ENCODE assay signal across 1 cellular context in genomic region chr10:93812664-93813338, GRCh38.
TF ChIP-seq lines count a peak whose summit lies in the region.

No MANE protein-coding gene starts in this region.

TF ChIP-seq in H1, 55 proteins besides CTCF, POLR2A, EP300 and RAD21:
- TF ChIP-seq JUN (IDR thresholded peaks at IDR 0.05; ENCODE audit: low read depth, low read length) (no peak), SUZ12 (IDR thresholded peaks at IDR 0.05; ENCODE audit: low read length) (no peak), SAP30 (IDR thresholded peaks at IDR 0.05; ENCODE audit: insufficient read depth, insufficient replicate concordance, low read length) (no peak), SIX5 (IDR thresholded peaks at IDR 0.05; ENCODE audit: low read depth, low read length) (no peak), MAFK (IDR thresholded peaks at IDR 0.05; ENCODE audit: low read depth, low read length) (no peak), FOSL1 (IDR thresholded peaks at IDR 0.05; ENCODE audit: insufficient read depth, low read depth, low read length) (no peak), RXRA (IDR thresholded peaks at IDR 0.05; ENCODE audit: insufficient read depth, low read depth, low read length) (no peak), RNF2 (IDR thresholded peaks at IDR 0.05; ENCODE audit: borderline replicate concordance, low read depth, low read length, missing control alignments, poor library complexity, severe bottlenecking) (no peak)
- TF ChIP-seq, protein P1, sequence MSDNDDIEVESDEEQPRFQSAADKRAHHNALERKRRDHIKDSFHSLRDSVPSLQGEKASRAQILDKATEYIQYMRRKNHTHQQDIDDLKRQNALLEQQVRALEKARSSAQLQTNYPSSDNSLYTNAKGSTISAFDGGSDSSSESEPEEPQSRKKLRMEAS (IDR thresholded peaks at IDR 0.05) = no peak
- TF ChIP-seq, protein P2, sequence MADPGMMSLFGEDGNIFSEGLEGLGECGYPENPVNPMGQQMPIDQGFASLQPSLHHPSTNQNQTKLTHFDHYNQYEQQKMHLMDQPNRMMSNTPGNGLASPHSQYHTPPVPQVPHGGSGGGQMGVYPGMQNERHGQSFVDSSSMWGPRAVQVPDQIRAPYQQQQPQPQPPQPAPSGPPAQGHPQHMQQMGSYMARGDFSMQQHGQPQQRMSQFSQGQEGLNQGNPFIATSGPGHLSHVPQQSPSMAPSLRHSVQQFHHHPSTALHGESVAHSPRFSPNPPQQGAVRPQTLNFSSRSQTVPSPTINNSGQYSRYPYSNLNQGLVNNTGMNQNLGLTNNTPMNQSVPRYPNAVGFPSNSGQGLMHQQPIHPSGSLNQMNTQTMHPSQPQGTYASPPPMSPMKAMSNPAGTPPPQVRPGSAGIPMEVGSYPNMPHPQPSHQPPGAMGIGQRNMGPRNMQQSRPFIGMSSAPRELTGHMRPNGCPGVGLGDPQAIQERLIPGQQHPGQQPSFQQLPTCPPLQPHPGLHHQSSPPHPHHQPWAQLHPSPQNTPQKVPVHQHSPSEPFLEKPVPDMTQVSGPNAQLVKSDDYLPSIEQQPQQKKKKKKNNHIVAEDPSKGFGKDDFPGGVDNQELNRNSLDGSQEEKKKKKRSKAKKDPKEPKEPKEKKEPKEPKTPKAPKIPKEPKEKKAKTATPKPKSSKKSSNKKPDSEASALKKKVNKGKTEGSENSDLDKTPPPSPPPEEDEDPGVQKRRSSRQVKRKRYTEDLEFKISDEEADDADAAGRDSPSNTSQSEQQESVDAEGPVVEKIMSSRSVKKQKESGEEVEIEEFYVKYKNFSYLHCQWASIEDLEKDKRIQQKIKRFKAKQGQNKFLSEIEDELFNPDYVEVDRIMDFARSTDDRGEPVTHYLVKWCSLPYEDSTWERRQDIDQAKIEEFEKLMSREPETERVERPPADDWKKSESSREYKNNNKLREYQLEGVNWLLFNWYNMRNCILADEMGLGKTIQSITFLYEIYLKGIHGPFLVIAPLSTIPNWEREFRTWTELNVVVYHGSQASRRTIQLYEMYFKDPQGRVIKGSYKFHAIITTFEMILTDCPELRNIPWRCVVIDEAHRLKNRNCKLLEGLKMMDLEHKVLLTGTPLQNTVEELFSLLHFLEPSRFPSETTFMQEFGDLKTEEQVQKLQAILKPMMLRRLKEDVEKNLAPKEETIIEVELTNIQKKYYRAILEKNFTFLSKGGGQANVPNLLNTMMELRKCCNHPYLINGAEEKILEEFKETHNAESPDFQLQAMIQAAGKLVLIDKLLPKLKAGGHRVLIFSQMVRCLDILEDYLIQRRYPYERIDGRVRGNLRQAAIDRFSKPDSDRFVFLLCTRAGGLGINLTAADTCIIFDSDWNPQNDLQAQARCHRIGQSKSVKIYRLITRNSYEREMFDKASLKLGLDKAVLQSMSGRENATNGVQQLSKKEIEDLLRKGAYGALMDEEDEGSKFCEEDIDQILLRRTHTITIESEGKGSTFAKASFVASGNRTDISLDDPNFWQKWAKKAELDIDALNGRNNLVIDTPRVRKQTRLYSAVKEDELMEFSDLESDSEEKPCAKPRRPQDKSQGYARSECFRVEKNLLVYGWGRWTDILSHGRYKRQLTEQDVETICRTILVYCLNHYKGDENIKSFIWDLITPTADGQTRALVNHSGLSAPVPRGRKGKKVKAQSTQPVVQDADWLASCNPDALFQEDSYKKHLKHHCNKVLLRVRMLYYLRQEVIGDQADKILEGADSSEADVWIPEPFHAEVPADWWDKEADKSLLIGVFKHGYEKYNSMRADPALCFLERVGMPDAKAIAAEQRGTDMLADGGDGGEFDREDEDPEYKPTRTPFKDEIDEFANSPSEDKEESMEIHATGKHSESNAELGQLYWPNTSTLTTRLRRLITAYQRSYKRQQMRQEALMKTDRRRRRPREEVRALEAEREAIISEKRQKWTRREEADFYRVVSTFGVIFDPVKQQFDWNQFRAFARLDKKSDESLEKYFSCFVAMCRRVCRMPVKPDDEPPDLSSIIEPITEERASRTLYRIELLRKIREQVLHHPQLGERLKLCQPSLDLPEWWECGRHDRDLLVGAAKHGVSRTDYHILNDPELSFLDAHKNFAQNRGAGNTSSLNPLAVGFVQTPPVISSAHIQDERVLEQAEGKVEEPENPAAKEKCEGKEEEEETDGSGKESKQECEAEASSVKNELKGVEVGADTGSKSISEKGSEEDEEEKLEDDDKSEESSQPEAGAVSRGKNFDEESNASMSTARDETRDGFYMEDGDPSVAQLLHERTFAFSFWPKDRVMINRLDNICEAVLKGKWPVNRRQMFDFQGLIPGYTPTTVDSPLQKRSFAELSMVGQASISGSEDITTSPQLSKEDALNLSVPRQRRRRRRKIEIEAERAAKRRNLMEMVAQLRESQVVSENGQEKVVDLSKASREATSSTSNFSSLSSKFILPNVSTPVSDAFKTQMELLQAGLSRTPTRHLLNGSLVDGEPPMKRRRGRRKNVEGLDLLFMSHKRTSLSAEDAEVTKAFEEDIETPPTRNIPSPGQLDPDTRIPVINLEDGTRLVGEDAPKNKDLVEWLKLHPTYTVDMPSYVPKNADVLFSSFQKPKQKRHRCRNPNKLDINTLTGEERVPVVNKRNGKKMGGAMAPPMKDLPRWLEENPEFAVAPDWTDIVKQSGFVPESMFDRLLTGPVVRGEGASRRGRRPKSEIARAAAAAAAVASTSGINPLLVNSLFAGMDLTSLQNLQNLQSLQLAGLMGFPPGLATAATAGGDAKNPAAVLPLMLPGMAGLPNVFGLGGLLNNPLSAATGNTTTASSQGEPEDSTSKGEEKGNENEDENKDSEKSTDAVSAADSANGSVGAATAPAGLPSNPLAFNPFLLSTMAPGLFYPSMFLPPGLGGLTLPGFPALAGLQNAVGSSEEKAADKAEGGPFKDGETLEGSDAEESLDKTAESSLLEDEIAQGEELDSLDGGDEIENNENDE (IDR thresholded peaks at IDR 0.05; ENCODE audit: insufficient replicate concordance, low read length) = no peak
